In the genomic region with DNA sequence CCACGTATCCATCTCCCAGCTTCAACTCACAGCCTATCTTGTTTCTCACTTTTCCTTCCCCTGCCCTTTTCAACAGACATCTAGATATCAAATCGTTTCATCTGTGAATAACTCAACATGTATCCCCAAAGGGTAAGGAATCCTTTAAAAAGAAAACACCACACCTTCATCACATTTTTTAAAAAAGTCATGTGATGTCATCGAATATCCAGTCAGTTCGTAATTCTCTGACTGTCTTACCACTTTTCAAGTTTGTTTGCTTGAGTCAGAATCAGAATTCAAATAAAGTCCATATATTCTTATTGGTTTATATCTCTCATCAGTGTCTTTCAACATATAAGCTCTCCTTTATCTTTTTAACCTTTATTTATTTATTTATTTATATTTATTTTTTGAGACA, we compare ENCODE assay signal across 7 cellular contexts. TPM values are rescaled to one million over a fixed set of nuclear protein-coding genes. Genes with fewer than 3 reads are reported as not detected.
"Had no signal": no experiment of that assay in that cellular context is flagged by ENCODE, and none has a peak within 500 bp of the region (broad histone marks: within the 10 kb centered on the region; RNA-seq: fewer than 3 reads in every experiment).

No MANE protein-coding gene starts in this region.

- H3K4me2 ChIP-seq: KMS-11 had no signal

- DNase-seq: IMR-90, KBM-7, KG1 had no signal

- H3K9ac ChIP-seq: KMS-11 had no signal

- H3K27ac ChIP-seq: HL-60, KMS-11 had no signal

- FAIRE-seq: HTR-8/SVneo had no signal

RNA-seq across cellular contexts. Expression of gene LONRF2, which starts 5.4 kb away (rescaled TPM):
- polyA plus RNA-seq: IgD-negative memory B cell had no signal
